Comparison of ENCODE assay signal across 8 cellular contexts in genomic region chr17:49779730-49780220, GRCh38. TPM values are rescaled to one million over a fixed set of nuclear protein-coding genes. Genes with fewer than 3 reads are reported as not detected.
DNase-seq lines count a peak whose midpoint lies in the region; ATAC-seq and TF ChIP-seq lines count a peak whose summit lies in the region.

No MANE protein-coding gene starts in this region.

- WGBS in adrenal gland, 4 donors = 4 to 10% (median 7%) methylated on average over 2 of the region's 2 CpGs
- 0 to 11% (median 2%) methylated on average over 2 of the region's 2 CpGs for WGBS in stomach, 5 donors

- TF ChIP-seq EP300 in stomach (IDR thresholded peaks at IDR 0.05) = no peak

- H3K36me3 ChIP-seq in adrenal gland (replicated peaks in 1 of 2) = no peaks in the 10 kb centered on the region
- H3K36me3 ChIP-seq in stomach = no peaks in the 10 kb centered on the region

- H3K4me1 ChIP-seq in adrenal gland (replicated peaks in 1 of 2) (peaks cover 0 to 11% of the 10 kb centered on the region in 2 donors), stomach (peaks cover 15 to 69% (median 54%) of the 10 kb centered on the region in 4 donors)

- TF ChIP-seq POLR2A in adrenal gland (IDR thresholded peaks at IDR 0.05) (no peak), stomach (IDR thresholded peaks at IDR 0.05) (no peak)

- intact Hi-C loops in adrenal gland (cut with DNase I) (loop anchor here (5.0 kb wide), 3 partner anchors 67 to 212 kb away; partner anchors contain the start of gene SLC35B1 (in 1 of the 2)), stomach (cut with DNase I; ENCODE audit: low total_unique reads) (loop anchor here (5.0 kb wide), 1 partner anchor 72 kb away; the partner anchor contains the start of gene SLC35B1)

- H3K27ac ChIP-seq in adrenal gland (peak overlapping the region in 1 of 5 donors; percentile 31), stomach (peak overlapping the region in 4 of 5 donors; percentile 43 to 69 (median 47))

- H3K9me3 ChIP-seq in adrenal gland (replicated peaks in 1 of 3) (no peaks in the 10 kb centered on the region), stomach (no peaks in the 10 kb centered on the region)

- ATAC-seq in HG02840 (IDR thresholded peaks at IDR 0.05; ENCODE audit: low FRiP score, unreplicated experiment) (no peak), GM18870 (IDR thresholded peaks at IDR 0.05; ENCODE audit: unreplicated experiment) (no peak)

- H3K4me3 ChIP-seq in AG09309 (ENCODE audit: control insufficient read depth, low read depth, low read length) (no peak overlapping the region), adrenal gland (no peak overlapping the region), stomach (no peak overlapping the region)

- TF ChIP-seq CTCF in AG09309 (IDR thresholded peaks at IDR 0.05; ENCODE audit: control insufficient read depth, insufficient read depth, low read depth, low read length, missing control alignments) (peak; percentile 63), adrenal gland (IDR thresholded peaks at IDR 0.05) (peak; percentile 44 to 67 (median 63)), stomach (IDR thresholded peaks at IDR 0.05) (peak in 5 of 7 experiments; percentile 38 to 59 (median 47))

- H3K27me3 ChIP-seq in adrenal gland = no peaks in the 10 kb centered on the region
- H3K27me3 ChIP-seq in stomach = no peaks in the 10 kb centered on the region

- peak; percentile 81 for DNase-seq in AG09309 (ENCODE audit: low read depth)
- peak; percentile 93 for DNase-seq in GM04503 (ENCODE audit: low read depth)
- DNase-seq in NCI-H2227 treated with DMSO at 0.1 percent for 48 hours (lab: John Stamatoyannopoulos, UW) = peak; percentile 70
- DNase-seq in adrenal gland = peak in 5 of 7 donors; percentile 41 to 81 (median 59)
- DNase-seq in iris pigment epithelial cell (ENCODE audit: low read depth) = peak; percentile 91
- no peak for DNase-seq in stomach

RNA-seq across cellular contexts. Expression of gene KAT7, which starts 8.7 kb away (rescaled TPM):
- total RNA-seq in adrenal gland (10 to 100 TPM; 27.5 to 54.7 (median 43.5) TPM), stomach (10 to 100 TPM in 4 of 5 donors, 1 to 10 TPM in 1; 9.3 to 92.4 (median 31.2) TPM)
- polyA plus RNA-seq in adrenal gland (10 to 100 TPM in 1 of 3 donors, 1 to 10 TPM in 2; 5.2 to 32.5 (median 5.9) TPM), stomach (10 to 100 TPM in 1 of 3 donors, 1 to 10 TPM in 2; 5.0 to 12.7 (median 9.0) TPM)

RNA-seq across cellular contexts. Expression of gene FAM117A, which starts 15.8 kb away (rescaled TPM):
- total RNA-seq in adrenal gland = 10 to 100 TPM in 6 of 8 donors, 1 to 10 TPM in 2; 7.9 to 16.3 (median 11.6) TPM
- 1 to 10 TPM; 4.6 to 9.6 (median 6.0) TPM for polyA plus RNA-seq in adrenal gland
- 10 to 100 TPM in 2 of 5 donors, 1 to 10 TPM in 2, under 1 TPM in 1; 0.58 to 39.7 (median 6.7) TPM for total RNA-seq in stomach
- polyA plus RNA-seq in stomach = 1 to 10 TPM; 5.3 to 7.0 (median 5.6) TPM
